Comparison of ENCODE assay signal across 21 cellular contexts in genomic region chr22:45444168-45444567, GRCh38. TPM values are rescaled to one million over a fixed set of nuclear protein-coding genes. Genes with fewer than 3 reads are reported as not detected.
"Had no signal": no experiment of that assay in that cellular context is flagged by ENCODE, and none has a peak within 500 bp of the region (broad histone marks: within the 10 kb centered on the region; RNA-seq: fewer than 3 reads in every experiment).

No MANE protein-coding gene starts in this region.

- H3K27ac Mint-ChIP-seq: activated CD4-positive, alpha-beta memory T cell treated with anti-CD3 and anti-CD28 coated beads for 36 hours; activated naive CD4-positive, alpha-beta T cell treated with anti-CD3 and anti-CD28 coated beads for 36 hours; activated naive CD8-positive, alpha-beta T cell treated with anti-CD3 and anti-CD28 coated beads, Interleukin-2, amount 10 ng/mL, durations not matched to agents 7 days and 5 days; naive thymus-derived CD4-positive, alpha-beta T cell had no signal

- H3K9me3 Mint-ChIP-seq: activated CD4-positive, alpha-beta memory T cell treated with anti-CD3 and anti-CD28 coated beads for 36 hours; activated naive CD4-positive, alpha-beta T cell treated with anti-CD3 and anti-CD28 coated beads for 36 hours; activated naive CD8-positive, alpha-beta T cell treated with anti-CD3 and anti-CD28 coated beads, Interleukin-2, amount 10 ng/mL, durations not matched to agents 7 days and 5 days; naive thymus-derived CD4-positive, alpha-beta T cell had no signal

- ATAC-seq: gastrocnemius medialis; left cardiac atrium; naive thymus-derived CD4-positive, alpha-beta T cell had no signal

- H3K9me3 ChIP-seq: gastrocnemius medialis, prostate gland, thoracic aorta, upper lobe of left lung had no signal

- FAIRE-seq: islet of Langerhans had no signal

- H3K4me1 ChIP-seq: gastrocnemius medialis, prostate gland, upper lobe of left lung had no signal

- H3K27ac ChIP-seq: cardiac muscle cell, gastrocnemius medialis, prostate gland, upper lobe of left lung had no signal

- DNase-seq: activated CD4-positive, alpha-beta memory T cell treated with anti-CD3 and anti-CD28 coated beads for 36 hours; activated CD4-positive, alpha-beta T cell treated with anti-CD3 and anti-CD28 coated beads for 48 hours; activated effector memory CD4-positive, alpha-beta T cell treated with Interleukin-2 at 50 U/mL for 16 hours; activated naive CD4-positive, alpha-beta T cell treated with anti-CD3 and anti-CD28 coated beads for 36 hours; activated naive CD8-positive, alpha-beta T cell treated with anti-CD3 and anti-CD28 coated beads, Interleukin-2, amount 10 ng/mL, durations not matched to agents 7 days and 5 days; activated T-cell treated with anti-CD3 and anti-CD28 coated beads, Interleukin-2, amount 50 U/mL, for 48 hours; amygdala; erythroblast; gastrocnemius medialis; left cardiac atrium; naive thymus-derived CD4-positive, alpha-beta T cell; stimulated activated CD4-positive, alpha-beta T cell treated with anti-CD3 and anti-CD28 coated beads, Interleukin-4, amount 100 ng/mL, for 1 hour; stimulated activated naive CD4-positive, alpha-beta T cell treated with Interleukin-2 at 50 U/mL for 16 hours; upper lobe of left lung had no signal

- H3K36me3 ChIP-seq: cardiac muscle cell, gastrocnemius medialis, prostate gland, thoracic aorta, upper lobe of left lung had no signal

- H3K36me3 Mint-ChIP-seq: activated CD4-positive, alpha-beta memory T cell treated with anti-CD3 and anti-CD28 coated beads for 36 hours; activated naive CD8-positive, alpha-beta T cell treated with anti-CD3 and anti-CD28 coated beads, Interleukin-2, amount 10 ng/mL, durations not matched to agents 7 days and 5 days; naive thymus-derived CD4-positive, alpha-beta T cell had no signal

- H3K27me3 ChIP-seq: cardiac muscle cell, gastrocnemius medialis, upper lobe of left lung had no signal

- H3K4me3 Mint-ChIP-seq: activated CD4-positive, alpha-beta memory T cell treated with anti-CD3 and anti-CD28 coated beads for 36 hours; activated naive CD4-positive, alpha-beta T cell treated with anti-CD3 and anti-CD28 coated beads for 36 hours; activated naive CD8-positive, alpha-beta T cell treated with anti-CD3 and anti-CD28 coated beads, Interleukin-2, amount 10 ng/mL, durations not matched to agents 7 days and 5 days; naive thymus-derived CD4-positive, alpha-beta T cell had no signal

- H3K4me3 ChIP-seq: cardiac muscle cell, gastrocnemius medialis, prostate gland, thoracic aorta, upper lobe of left lung had no signal

RNA-seq across cellular contexts. Expression of gene RIBC2, which starts 30.7 kb away (rescaled TPM):
- total RNA-seq: chondrocyte, gastrocnemius medialis had no signal

RNA-seq across cellular contexts. Expression of gene SMC1B, which starts 30.8 kb away (rescaled TPM):
- total RNA-seq: chondrocyte, gastrocnemius medialis, left cardiac atrium, osteocyte, thoracic aorta, upper lobe of left lung had no signal

RNA-seq across cellular contexts. Expression of gene FBLN1, which starts 58.5 kb away (rescaled TPM):
- total RNA-seq: activated CD4-positive, alpha-beta memory T cell treated with anti-CD3 and anti-CD28 coated beads for 36 hours; activated naive CD4-positive, alpha-beta T cell treated with anti-CD3 and anti-CD28 coated beads for 36 hours; activated naive CD8-positive, alpha-beta T cell treated with anti-CD3 and anti-CD28 coated beads, Interleukin-2, amount 10 ng/mL, durations not matched to agents 7 days and 5 days; T-helper 2 cell treated with Interferon-gamma antibody and Interleukin-4, amounts not matched to agents 100 ng/mL and 5 ng/mL, for 36 hours had no signal
